ENCODE assay signal across 14 cellular contexts in genomic region chr10:3228610-3228945, GRCh38.
"Had no signal": no experiment of that assay in that cellular context is flagged by ENCODE, and none has a peak within 500 bp of the region (broad histone marks: within the 10 kb centered on the region; RNA-seq: fewer than 3 reads in every experiment).

No MANE protein-coding gene starts in this region.

- H3K27ac ChIP-seq: cardiac muscle cell, colonic mucosa, gastrocnemius medialis, ovary, stomach had no signal

- H3K9me3 ChIP-seq: colonic mucosa, gastrocnemius medialis, ovary, stomach had no signal

- H3K36me3 Mint-ChIP-seq: activated naive CD4-positive, alpha-beta T cell treated with anti-CD3 and anti-CD28 coated beads, Interleukin-2, amount 50 U/mL, for 72 hours had no signal

- H3K4me3 ChIP-seq: cardiac muscle cell, colonic mucosa, gastrocnemius medialis, ovary, stomach had no signal

- DNase-seq: activated CD4-positive, alpha-beta T cell treated with anti-CD3 and anti-CD28 coated beads, Interleukin-2, amount 10 ng/mL, durations not matched to agents 24 days and 14 days; activated effector memory CD4-positive, alpha-beta T cell treated with Interleukin-2 at 50 U/mL for 16 hours; activated T-cell treated with anti-CD3 and anti-CD28 coated beads for 4 hours; colonic mucosa; gastrocnemius medialis; kidney; left ventricle myocardium superior; ovary; stimulated activated CD4-positive, alpha-beta T cell treated with anti-CD3 and anti-CD28 coated beads, Interleukin-2, amount 100 ng/mL, for 48 hours; stomach; T-helper 1 cell had no signal

- H3K4me3 Mint-ChIP-seq: neural crest cell had no signal

- H3K4me1 ChIP-seq: colonic mucosa, gastrocnemius medialis had no signal

- H3K36me3 ChIP-seq: cardiac muscle cell, colonic mucosa, gastrocnemius medialis, ovary, stomach had no signal

- H3K27me3 ChIP-seq: colonic mucosa, gastrocnemius medialis, ovary had no signal

- ATAC-seq: gastrocnemius medialis, left ventricle myocardium superior had no signal

- H3K9me3 Mint-ChIP-seq: activated CD4-positive, alpha-beta T cell treated with anti-CD3 and anti-CD28 coated beads, Interleukin-2, amount 10 ng/mL, durations not matched to agents 24 days and 14 days; activated naive CD4-positive, alpha-beta T cell treated with anti-CD3 and anti-CD28 coated beads, Interleukin-2, amount 50 U/mL, for 72 hours had no signal
